In genomic region chr2:48427552-48427951, GRCh38 we compare ENCODE assay signal across 25 cellular contexts.
"Had no signal": no experiment of that assay in that cellular context is flagged by ENCODE, and none has a peak within 500 bp of the region (broad histone marks: within the 10 kb centered on the region; RNA-seq: fewer than 3 reads in every experiment).

No MANE protein-coding gene starts in this region.

- H3K4me1 Mint-ChIP-seq: immature natural killer cell, naive B cell had no signal

- H3K4me2 ChIP-seq: hepatocyte had no signal

- H2AFZ ChIP-seq: hepatocyte had no signal

- DNase-seq: dermis blood vessel endothelial cell; dorsolateral prefrontal cortex; effector CD4-positive, alpha-beta T cell; effector memory CD4-positive, alpha-beta T cell; foreskin keratinocyte; heart left ventricle; hypothalamus; immature natural killer cell; islet precursor cell; kidney; kidney glomerular epithelial cell; left lung; left ventricle myocardium superior; lower lobe of right lung; mesenchymal stem cell; mucosa of descending colon; naive B cell had no signal

- H3K36me3 Mint-ChIP-seq: immature natural killer cell, mesothelial cell of epicardium, naive B cell had no signal

- H3K27ac ChIP-seq: coronary artery, dorsolateral prefrontal cortex, esophagus muscularis mucosa, foreskin keratinocyte, gastroesophageal sphincter, heart left ventricle, hepatocyte, left lung, lower lobe of right lung had no signal

- H3K79me2 ChIP-seq: hepatocyte had no signal

- H3K27me3 ChIP-seq: dorsolateral prefrontal cortex, esophagus muscularis mucosa, foreskin keratinocyte, gastroesophageal sphincter, heart left ventricle, hepatocyte, left lung had no signal

- H3K4me3 ChIP-seq: coronary artery, dorsolateral prefrontal cortex, esophagus muscularis mucosa, gastroesophageal sphincter, heart left ventricle, hepatocyte, left lung, lower lobe of right lung, mucosa of descending colon had no signal

- H3K9me3 ChIP-seq: esophagus muscularis mucosa, gastroesophageal sphincter, heart left ventricle, left lung, lower lobe of right lung, mucosa of descending colon had no signal

- H3K9me3 Mint-ChIP-seq: immature natural killer cell, mesothelial cell of epicardium, naive B cell had no signal

- H3K36me3 ChIP-seq: esophagus muscularis mucosa, gastroesophageal sphincter, heart left ventricle, left lung, lower lobe of right lung had no signal

- H3K4me1 ChIP-seq: esophagus muscularis mucosa, gastroesophageal sphincter, heart left ventricle, left lung, lower lobe of right lung had no signal

- H3K4me3 Mint-ChIP-seq: immature natural killer cell, mesothelial cell of epicardium had no signal

- FAIRE-seq: colon, endothelial cell of umbilical vein, frontal cortex, kidney had no signal

- ATAC-seq: foreskin keratinocyte, gastroesophageal sphincter, heart left ventricle, left lung, left ventricle myocardium superior, lower lobe of right lung, mucosa of descending colon had no signal

- H3K27me3 Mint-ChIP-seq: naive B cell had no signal

- H3K27ac Mint-ChIP-seq: immature natural killer cell, mesothelial cell of epicardium, naive B cell had no signal
